In the genomic region with DNA sequence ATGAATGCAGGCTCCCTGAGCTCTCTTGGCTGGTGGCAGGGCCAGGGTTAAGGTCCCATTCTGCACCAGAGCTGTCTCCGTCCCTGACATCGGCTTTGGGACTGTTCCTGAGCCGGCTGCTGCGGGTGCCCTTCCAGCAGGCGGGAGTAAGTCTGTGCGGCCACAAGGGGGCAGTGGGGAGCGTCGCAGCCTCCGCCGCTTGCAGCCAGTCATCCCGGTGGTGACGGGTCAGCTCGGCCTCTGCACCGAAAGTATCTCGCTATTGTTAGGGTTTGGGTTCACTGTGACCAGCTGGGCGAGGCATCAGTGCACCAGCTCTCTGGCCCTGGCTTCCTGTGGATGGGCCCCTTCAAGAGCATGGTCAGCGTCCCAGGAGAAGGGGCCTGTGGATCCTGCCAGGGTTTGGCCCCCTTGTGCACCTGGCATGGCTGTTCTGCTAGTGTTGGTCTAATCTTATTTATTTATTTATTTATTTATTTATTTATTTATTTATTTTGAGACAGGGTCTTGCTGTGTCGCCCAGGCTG, we compare ENCODE assay signal across 8 cellular contexts. TPM values are rescaled to one million over a fixed set of nuclear protein-coding genes. Genes with fewer than 3 reads are reported as not detected.
DNase-seq lines count a peak whose midpoint lies in the region; ATAC-seq, FAIRE-seq and TF ChIP-seq lines count a peak whose summit lies in the region.

No MANE protein-coding gene starts in this region.

- TF ChIP-seq CTCF in H9 (conservative IDR thresholded peaks at IDR 0.05) (peak; percentile 97), endothelial cell of umbilical vein (IDR thresholded peaks at IDR 0.05; ENCODE audit: extremely low read depth in 1 of 2, insufficient read depth in 1 of 2, low read depth in 1 of 2, low read length in 2 of 2) (peak; percentile 98 to 99), mesothelial cell of epicardium (IDR thresholded peaks at IDR 0.05; ENCODE audit: unreplicated experiment) (peak; percentile 90)

- no peaks in the 10 kb centered on the region for H3K9me1 ChIP-seq in endothelial cell of umbilical vein (replicated peaks; ENCODE audit: control insufficient read depth, extremely low read depth, insufficient read depth, low read length)

- H4K20me1 ChIP-seq in H9 (ENCODE audit: control insufficient read depth, insufficient read depth, insufficient read length) (no peaks in the 10 kb centered on the region), endothelial cell of umbilical vein (replicated peaks; ENCODE audit: control insufficient read depth, extremely low read depth, insufficient read depth, low read length) (no peaks in the 10 kb centered on the region)

- no peaks in the 10 kb centered on the region for H3K9me3 ChIP-seq in H9 (ENCODE audit: control insufficient read depth, low read depth, low read length)
- H3K9me3 ChIP-seq in endothelial cell of umbilical vein (replicated peaks; ENCODE audit: control insufficient read depth, insufficient read depth, low read length): no peaks in the 10 kb centered on the region

- peak overlapping the region in 1 of 3 experiments; percentile 75; a peak in 4 of 7 replicates for H3K27ac Mint-ChIP-seq in H9
- peak overlapping the region; percentile 25 for H3K27ac Mint-ChIP-seq in mesothelial cell of epicardium

- no peak overlapping the region for H2BK12ac ChIP-seq in H9 (ENCODE audit: insufficient read length, low read depth, low read length)

- no peak overlapping the region for H3T11ph ChIP-seq in H9 (ENCODE audit: low read length)

- H3K4me1 ChIP-seq in H9 (ENCODE audit: insufficient read depth, low read length): no peaks in the 10 kb centered on the region; the same call in 1 of the 2 replicates
- H3K4me1 ChIP-seq in endothelial cell of umbilical vein (ENCODE audit: control insufficient read depth, extremely low read depth, insufficient read depth, low read length): peaks cover 6% of the 10 kb centered on the region

- ATAC-seq in GM18870 (IDR thresholded peaks at IDR 0.05; ENCODE audit: unreplicated experiment): no peak

- H2BK20ac ChIP-seq in H9 (ENCODE audit: low read depth, low read length, poor library complexity, severe bottlenecking): no peak overlapping the region

- H3K36me3 ChIP-seq in endothelial cell of umbilical vein (ENCODE audit: control insufficient read depth in 2 of 2, extremely low read depth in 1 of 2, insufficient read depth in 2 of 2, low read length in 2 of 2): no peaks in the 10 kb centered on the region

- H4K91ac ChIP-seq in H9 (ENCODE audit: insufficient read length, low read depth, low read length): no peak overlapping the region

- H3K14ac ChIP-seq in H9 (ENCODE audit: insufficient read depth, low read length): no peak overlapping the region

- H3K23ac ChIP-seq in H9 (ENCODE audit: insufficient read length, low read depth, low read length): no peak overlapping the region

- H2BK15ac ChIP-seq in H9 (ENCODE audit: low read depth, low read length): no peak overlapping the region

- H2BK120ac ChIP-seq in H9 (ENCODE audit: low read depth, low read length, poor library complexity, severe bottlenecking): no peak overlapping the region

- H2AK5ac ChIP-seq in H9 (ENCODE audit: insufficient read length, low read length): no peak overlapping the region

- no peak overlapping the region for H4K5ac ChIP-seq in H9 (ENCODE audit: insufficient read length, low read depth, low read length)

- H3K4ac ChIP-seq in H9 (ENCODE audit: low read depth, low read length): no peak overlapping the region

- POLR2A ChIA-PET in endothelial cell of umbilical vein (lab: Charles Lee): interaction anchor here (1.3 kb wide), 1 partner anchor 38 kb away, joined by 3 read pairs; the partner anchor contains the start of gene DNAJB1

- BruUV-seq in endothelial cell of umbilical vein (replicated peaks; lab: Mats Ljungman, UMichigan): no TSS peak

- dilution Hi-C loops in endothelial cell of umbilical vein (cut with MboI; ENCODE audit: extremely low pct_ligation_motif_present, low sequenced_read_pairs): no loop called here

- H3K4me2 ChIP-seq in H9 (ENCODE audit: insufficient read depth, insufficient read length, low read length) (no peak overlapping the region), endothelial cell of umbilical vein (ENCODE audit: insufficient read depth, low read length) (peak overlapping the region; percentile 20)

- CTCF ChIA-PET in endothelial cell of umbilical vein (lab: Charles Lee): interaction anchor here (0.7 to 2.5 kb wide), 14 partner anchors 9 to 133 kb away, joined by 3 to 19 read pairs (median 6); partner anchors contain the start of genes DNAJB1, NDUFB7 and ZNF333

- TF ChIP-seq POLR2A in endothelial cell of umbilical vein (IDR thresholded peaks at IDR 0.05; ENCODE audit: low read depth, low read length): no peak

- H3K4me3 ChIP-seq in endothelial cell of umbilical vein (replicated peaks in 1 of 3; ENCODE audit: insufficient read depth in 1 of 3, low read depth in 1 of 3, low read length in 3 of 3): no peak overlapping the region

- no CpG with 5 or more reads among the region's 18 CpGs for WGBS in H9 (ENCODE audit: extremely low coverage, insufficient read length, low lambda C conversion rate)

- no peaks in the 10 kb centered on the region; a peak in 3 of 7 replicates for H3K36me3 Mint-ChIP-seq in H9 (ENCODE audit: insufficient read depth in 1 of 3, low read depth in 3 of 3)
- H3K36me3 Mint-ChIP-seq in mesothelial cell of epicardium: peaks cover 1% of the 10 kb centered on the region

- peak; percentile 70 for DNase-seq in CMK (ENCODE audit: low read depth)
- DNase-seq in H9: peak; percentile 93
- peak; percentile 56 for DNase-seq in NCI-H82 treated with DMSO at 0.1 percent for 48 hours (lab: John Stamatoyannopoulos, UW; ENCODE audit: unreplicated experiment)
- peak; percentile 76 for DNase-seq in activated CD8-positive, alpha-beta memory T cell treated with anti-CD3 and anti-CD28 coated beads, Interleukin-2, amount 50 U/mL, for 4 hours
- peak; percentile 79 for DNase-seq in endothelial cell of umbilical vein (ENCODE audit: low read depth, low spot score)
- DNase-seq in mesothelial cell of epicardium (ENCODE audit: low spot score in 2 of 2, unreplicated experiment in 2 of 2): peak; percentile 52 to 74
- DNase-seq in stimulated activated CD8-positive, alpha-beta memory T cell treated with anti-CD3 and anti-CD28 coated beads, Interleukin-2, amount 100 ng/mL, for 1 hour (ENCODE audit: low read depth in 2 of 2): peak; percentile 43 to 45

- H3K79me2 ChIP-seq in H9 (ENCODE audit: insufficient read depth, low read length): peaks cover 1% of the 10 kb centered on the region; the same call in 1 of the 2 replicates
- H3K79me2 ChIP-seq in endothelial cell of umbilical vein (ENCODE audit: control insufficient read depth, insufficient read depth, low read length): peaks cover 2% of the 10 kb centered on the region

- H3K56ac ChIP-seq in H9 (ENCODE audit: insufficient read length, low read depth, low read length): no peak overlapping the region

- peaks cover 3% of the 10 kb centered on the region for H3K23me2 ChIP-seq in H9 (ENCODE audit: insufficient read length, low read depth, low read length, poor library complexity, severe bottlenecking)

- no peak overlapping the region for H3K18ac ChIP-seq in H9 (ENCODE audit: insufficient read length, low read depth, low read length)

- H2BK5ac ChIP-seq in H9 (ENCODE audit: insufficient read length, low read length): no peak overlapping the region

- H2AFZ ChIP-seq in H9 (ENCODE audit: low read length): no peak overlapping the region
- H2AFZ ChIP-seq in endothelial cell of umbilical vein (ENCODE audit: low read depth, low read length): peak overlapping the region; percentile 62

- H4K8ac ChIP-seq in H9 (replicated peaks; ENCODE audit: insufficient read length, low read depth, low read length): no peak overlapping the region

- peaks cover 20 to 43% of the 10 kb centered on the region in 2 experiments for H3K4me1 Mint-ChIP-seq in H9
- H3K4me1 Mint-ChIP-seq in mesothelial cell of epicardium: peaks cover 27% of the 10 kb centered on the region

- H3K9me3 Mint-ChIP-seq in H9 (no peaks in the 10 kb centered on the region), mesothelial cell of epicardium (no peaks in the 10 kb centered on the region)

- H3K27ac ChIP-seq in H9 (ENCODE audit: insufficient read length, low read depth, low read length) (no peak overlapping the region), endothelial cell of umbilical vein (ENCODE audit: insufficient read depth, low read depth, low read length) (no peak overlapping the region)

- peaks cover 9% of the 10 kb centered on the region for H3K79me1 ChIP-seq in H9 (ENCODE audit: insufficient read depth, low read depth, low read length, poor library complexity, severe bottlenecking)

- no peak overlapping the region for H3K9ac ChIP-seq in H9 (ENCODE audit: extremely low read depth, insufficient read length, low read length)
- no peak overlapping the region for H3K9ac ChIP-seq in endothelial cell of umbilical vein (replicated peaks; ENCODE audit: extremely low read depth, insufficient read depth, low read length)

- peak; percentile 75 for FAIRE-seq in endothelial cell of umbilical vein (lab: Jason Lieb, UNC)

- H3K4me3 Mint-ChIP-seq in H9: peak overlapping the region in 1 of 2 experiments; percentile 23; a peak in 1 of 5 replicates
- H3K4me3 Mint-ChIP-seq in mesothelial cell of epicardium: peak overlapping the region; percentile 36

- intact Hi-C loops in endothelial cell of umbilical vein (cut with micrococcal nuclease): loop anchor here (1.0 kb wide), 3 partner anchors 19 to 130 kb away; no protein-coding TSS in a partner anchor

- H3K27me3 Mint-ChIP-seq in H9 (ENCODE audit: low read depth) (no peaks in the 10 kb centered on the region), mesothelial cell of epicardium (ENCODE audit: low read depth) (no peaks in the 10 kb centered on the region)

- no peaks in the 10 kb centered on the region for H3K27me3 ChIP-seq in H9 (ENCODE audit: insufficient read depth, low read length)
- no peaks in the 10 kb centered on the region for H3K27me3 ChIP-seq in endothelial cell of umbilical vein (ENCODE audit: control insufficient read depth in 2 of 2, insufficient read depth in 2 of 2, low read length in 2 of 2)

RNA-seq across cellular contexts. Expression of gene NDUFB7, which starts 15.1 kb away (rescaled TPM):
- total RNA-seq in H9 (2021) (155 and 161 TPM in 2 replicates), endothelial cell of umbilical vein (170 and 177 TPM in 2 replicates), mesothelial cell of epicardium (117 to 122 TPM (median 119 TPM) in 3 replicates)
- polyA plus RNA-seq in endothelial cell of umbilical vein: 655 and 916 TPM in 2 replicates
- polyA plus RNA-seq in endothelial cell of umbilical vein (2011; cell fraction: cytosol; rRNA removed): 304 and 482 TPM in 2 replicates
- polyA plus RNA-seq in endothelial cell of umbilical vein (2011; cell fraction: nucleus; rRNA removed): 91.3 and 158 TPM in 2 replicates
- 112 and 205 TPM in 2 replicates for polyA plus RNA-seq in endothelial cell of umbilical vein (2012)
- 73.0 and 77.9 TPM in 2 replicates for polyA minus RNA-seq in endothelial cell of umbilical vein
- 132 TPM for polyA minus RNA-seq in endothelial cell of umbilical vein (2011; cell fraction: cytosol; rRNA and poly(A)+ RNA removed)
- polyA minus RNA-seq in endothelial cell of umbilical vein (2011; cell fraction: nucleus; rRNA and poly(A)+ RNA removed): 10.6 and 25.2 TPM in 2 replicates

RNA-seq across cellular contexts. Expression of gene CLEC17A, which starts 26.2 kb away (rescaled TPM):
- total RNA-seq in H9 (2021): not detected in 2 replicates
- total RNA-seq in endothelial cell of umbilical vein: not detected in 2 replicates
- polyA plus RNA-seq in endothelial cell of umbilical vein: 0.07 TPM in 1 of 2 replicates, not detected in the other
- not detected in 2 replicates for polyA plus RNA-seq in endothelial cell of umbilical vein (2011; cell fraction: cytosol; rRNA removed)
- 0.07 TPM in 1 of 2 replicates, not detected in the other for polyA plus RNA-seq in endothelial cell of umbilical vein (2011; cell fraction: nucleus; rRNA removed)
- polyA plus RNA-seq in endothelial cell of umbilical vein (2012): not detected in 2 replicates
- not detected in 2 replicates for polyA minus RNA-seq in endothelial cell of umbilical vein
- not detected for polyA minus RNA-seq in endothelial cell of umbilical vein (2011; cell fraction: cytosol; rRNA and poly(A)+ RNA removed)
- not detected in 2 replicates for polyA minus RNA-seq in endothelial cell of umbilical vein (2011; cell fraction: nucleus; rRNA and poly(A)+ RNA removed)
- total RNA-seq in mesothelial cell of epicardium: not detected in 3 replicates

RNA-seq across cellular contexts. Expression of gene TECR, which starts 27.3 kb away (rescaled TPM):
- total RNA-seq in H9 (2021) (162 and 164 TPM in 2 replicates), endothelial cell of umbilical vein (109 and 110 TPM in 2 replicates), mesothelial cell of epicardium (111 to 116 TPM (median 115 TPM) in 3 replicates)
- polyA plus RNA-seq in endothelial cell of umbilical vein: 193 and 231 TPM in 2 replicates
- polyA plus RNA-seq in endothelial cell of umbilical vein (2011; cell fraction: cytosol; rRNA removed): 84.4 and 92.2 TPM in 2 replicates
- polyA plus RNA-seq in endothelial cell of umbilical vein (2011; cell fraction: nucleus; rRNA removed): 86.2 and 88.0 TPM in 2 replicates
- 75.8 and 79.0 TPM in 2 replicates for polyA plus RNA-seq in endothelial cell of umbilical vein (2012)
- polyA minus RNA-seq in endothelial cell of umbilical vein: 99.0 and 116 TPM in 2 replicates
- 376 TPM for polyA minus RNA-seq in endothelial cell of umbilical vein (2011; cell fraction: cytosol; rRNA and poly(A)+ RNA removed)
- polyA minus RNA-seq in endothelial cell of umbilical vein (2011; cell fraction: nucleus; rRNA and poly(A)+ RNA removed): 30.6 and 38.0 TPM in 2 replicates

RNA-seq across cellular contexts. Expression of gene DNAJB1, which starts 38.5 kb away (rescaled TPM):
- total RNA-seq in H9 (2021) (77.7 and 87.0 TPM in 2 replicates), endothelial cell of umbilical vein (55.8 and 58.6 TPM in 2 replicates), mesothelial cell of epicardium (106 to 113 TPM (median 110 TPM) in 3 replicates)
- polyA plus RNA-seq in endothelial cell of umbilical vein: 49.4 and 59.8 TPM in 2 replicates
- polyA plus RNA-seq in endothelial cell of umbilical vein (2011; cell fraction: cytosol; rRNA removed): 53.9 and 57.8 TPM in 2 replicates
- polyA plus RNA-seq in endothelial cell of umbilical vein (2011; cell fraction: nucleus; rRNA removed): 29.2 and 33.8 TPM in 2 replicates
- 54.7 and 65.1 TPM in 2 replicates for polyA plus RNA-seq in endothelial cell of umbilical vein (2012)
- polyA minus RNA-seq in endothelial cell of umbilical vein: 44.9 and 48.7 TPM in 2 replicates
- polyA minus RNA-seq in endothelial cell of umbilical vein (2011; cell fraction: cytosol; rRNA and poly(A)+ RNA removed): 45.8 TPM
- polyA minus RNA-seq in endothelial cell of umbilical vein (2011; cell fraction: nucleus; rRNA and poly(A)+ RNA removed): 14.2 and 15.0 TPM in 2 replicates
